Comparison of ENCODE assay signal across 8 cellular contexts in the genomic region with DNA sequence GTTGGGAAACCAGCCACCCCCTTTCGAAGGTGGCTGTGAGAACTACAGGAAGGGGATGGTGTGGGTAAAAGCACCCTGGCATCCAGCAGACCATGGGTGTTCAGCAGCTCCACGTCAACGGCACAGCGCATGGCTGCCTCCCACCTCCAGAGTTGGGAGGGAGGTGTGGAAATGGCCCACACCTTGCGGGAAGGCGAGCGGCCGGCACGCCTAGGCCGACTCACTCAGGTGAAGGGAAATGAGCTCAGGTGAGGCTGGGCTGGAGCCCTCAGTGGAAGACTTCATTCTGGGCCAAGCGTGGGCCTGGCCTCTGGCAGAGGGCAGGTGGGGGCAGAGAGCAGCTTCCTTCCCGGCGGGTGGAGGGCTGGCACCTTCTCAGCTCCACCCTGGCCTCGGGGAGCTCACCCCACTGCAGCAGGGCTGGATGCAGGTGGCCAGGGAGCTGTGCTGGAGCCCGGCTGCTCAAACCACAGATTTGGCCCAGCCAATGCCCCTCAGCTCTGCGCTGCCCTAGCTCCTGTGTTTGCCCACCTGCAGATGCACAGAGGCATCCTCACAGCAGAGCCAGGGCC. TPM values are rescaled to one million over a fixed set of nuclear protein-coding genes. Genes with fewer than 3 reads are reported as not detected.
DNase-seq lines count a peak whose midpoint lies in the region; ATAC-seq lines count a peak whose summit lies in the region.

No MANE protein-coding gene starts in this region.

- peaks cover 52 to 68% of the 10 kb centered on the region in 2 donors for H3K4me1 Mint-ChIP-seq in natural killer cell treated with Interleukin-12 subunit alpha and Interleukin-12 subunit beta and Interleukin-15 and Interleukin-18, amount 100 ng/mL, for 72 hours (ENCODE audit: low read depth in 2 of 2)

- H3K36me3 ChIP-seq in HUES48 (ENCODE audit: control insufficient read depth, insufficient read depth, low read length), result no peaks in the 10 kb centered on the region
- H3K36me3 ChIP-seq in adipocyte (ENCODE audit: control insufficient read depth, insufficient read depth, low read length, severe bottlenecking), result no peaks in the 10 kb centered on the region

- H3K4me1 ChIP-seq in HUES48 (ENCODE audit: control insufficient read depth, insufficient read depth, low read length) (peaks cover 18% of the 10 kb centered on the region; the same call in 1 of the 2 replicates), adipocyte (ENCODE audit: control insufficient read depth, insufficient read depth, low read length) (peaks cover 60% of the 10 kb centered on the region)

- H3K9ac ChIP-seq in HUES48 (ENCODE audit: low read depth, low read length) (no peak overlapping the region), adipocyte (ENCODE audit: low read length) (peak overlapping the region; percentile 72)

- peaks cover 6% of the 10 kb centered on the region for H3K36me3 Mint-ChIP-seq in natural killer cell treated with Interleukin-12 subunit alpha and Interleukin-12 subunit beta and Interleukin-15 and Interleukin-18, amount 100 ng/mL, for 72 hours

- H3K27me3 ChIP-seq in HUES48 (ENCODE audit: control insufficient read depth, insufficient read depth, low read length) (no peaks in the 10 kb centered on the region), adipocyte (replicated peaks; ENCODE audit: control insufficient read depth, insufficient read depth, low read length) (no peaks in the 10 kb centered on the region)

- H3K27ac Mint-ChIP-seq in natural killer cell treated with Interleukin-12 subunit alpha and Interleukin-12 subunit beta and Interleukin-15 and Interleukin-18, amount 100 ng/mL, for 72 hours, result peak overlapping the region; percentile 98 to 99

- H3K9me3 ChIP-seq in HUES48 (ENCODE audit: control insufficient read depth, insufficient read depth, low read length) (no peaks in the 10 kb centered on the region), adipocyte (ENCODE audit: control insufficient read depth, low read length) (no peaks in the 10 kb centered on the region)

- peak overlapping the region; percentile 44 for H3K27ac ChIP-seq in HUES48 (ENCODE audit: low read depth, low read length)

- no peaks in the 10 kb centered on the region for H3K27me3 Mint-ChIP-seq in natural killer cell treated with Interleukin-12 subunit alpha and Interleukin-12 subunit beta and Interleukin-15 and Interleukin-18, amount 100 ng/mL, for 72 hours

- H3K4me3 ChIP-seq in HUES48 (ENCODE audit: low read depth, low read length) (no peak overlapping the region), adipocyte (ENCODE audit: low read length) (peak overlapping the region; percentile 45)

- DNase-seq in NK-92 treated with Interleukin-12 subunit alpha and Interleukin-12 subunit beta, amount 100 ng/mL, for 24 hours (lab: John Stamatoyannopoulos, UW), result peak; percentile 70
- no peak for DNase-seq in NK-92 (lab: John Stamatoyannopoulos, UW; ENCODE audit: unreplicated experiment)
- DNase-seq in adipocyte (ENCODE audit: low read depth), result no peak
- no peak for DNase-seq in natural killer cell treated with Interleukin-12 subunit alpha and Interleukin-12 subunit beta and Interleukin-15 and Interleukin-18, amount 100 ng/mL, for 72 hours (ENCODE audit: low spot score)
- DNase-seq in HUDEP-2 (lab: John Stamatoyannopoulos, UW; ENCODE audit: unreplicated experiment in 76 of 76), result no peak
- DNase-seq in DMS53 (lab: John Stamatoyannopoulos, UW), result no peak

- no peaks in the 10 kb centered on the region for H3K9me3 Mint-ChIP-seq in natural killer cell treated with Interleukin-12 subunit alpha and Interleukin-12 subunit beta and Interleukin-15 and Interleukin-18, amount 100 ng/mL, for 72 hours

- H3K4me3 Mint-ChIP-seq in natural killer cell treated with Interleukin-12 subunit alpha and Interleukin-12 subunit beta and Interleukin-15 and Interleukin-18, amount 100 ng/mL, for 72 hours, result peak overlapping the region; percentile 90

- peak; percentile 66 to 67 for ATAC-seq in natural killer cell treated with Interleukin-12 subunit alpha and Interleukin-12 subunit beta and Interleukin-15 and Interleukin-18, amount 100 ng/mL, for 72 hours
- ATAC-seq in HG02571 (IDR thresholded peaks at IDR 0.05; ENCODE audit: unreplicated experiment), result no peak

RNA-seq across cellular contexts. Expression of gene ALDH4A1, which starts 24.8 kb away (rescaled TPM):
- 1 to 10 TPM; 4.4 to 5.7 TPM for total RNA-seq in natural killer cell treated with Interleukin-12 subunit alpha and Interleukin-12 subunit beta and Interleukin-15 and Interleukin-18, amount 100 ng/mL, for 72 hours

RNA-seq across cellular contexts. Expression of gene IFFO2, which starts 29.3 kb away (rescaled TPM):
- total RNA-seq in natural killer cell treated with Interleukin-12 subunit alpha and Interleukin-12 subunit beta and Interleukin-15 and Interleukin-18, amount 100 ng/mL, for 72 hours, result 10 to 100 TPM; 23.5 to 44.2 TPM
